ENCODE assay signal across 23 cellular contexts in the genomic region with DNA sequence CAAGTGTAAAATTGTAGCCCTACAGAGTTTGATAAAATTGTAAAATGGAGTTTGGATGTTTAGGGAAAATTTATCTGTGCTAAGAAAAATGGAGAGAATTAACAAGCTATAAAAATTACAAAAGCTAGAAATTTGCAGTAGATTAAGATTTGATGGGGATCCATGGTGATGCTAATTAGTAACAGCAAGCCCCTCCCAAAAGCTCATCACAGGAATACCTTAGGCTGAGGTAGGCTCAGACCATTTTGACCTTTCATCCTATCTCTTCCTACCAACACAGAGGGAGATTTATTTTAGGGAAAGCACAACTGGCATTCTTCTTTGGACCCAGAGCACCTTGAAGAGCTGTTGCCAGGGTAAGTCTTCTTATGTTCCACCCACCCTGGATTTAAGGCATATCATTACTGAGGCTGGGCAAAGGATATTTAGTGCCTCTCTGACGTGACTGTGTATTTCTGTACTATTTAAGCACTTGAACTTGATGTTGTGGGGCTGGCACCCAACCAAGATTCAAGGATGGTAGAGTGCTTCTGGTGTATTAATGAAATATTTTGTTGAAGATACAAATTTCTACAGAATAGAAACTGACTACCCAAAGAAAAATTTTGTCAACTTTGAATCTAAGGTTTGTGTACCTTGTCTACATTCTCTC.
DNase-seq lines count a peak whose midpoint lies in the region; ATAC-seq and TF ChIP-seq lines count a peak whose summit lies in the region.
"Had no signal": no experiment of that assay in that cellular context is flagged by ENCODE, and none has a peak within 500 bp of the region (broad histone marks: within the 10 kb centered on the region; RNA-seq: fewer than 3 reads in every experiment).

No MANE protein-coding gene starts in this region.

- in situ Hi-C loops in G401 (cut with HindIII; ENCODE audit: low sequenced_read_pairs) = no loop called here

- H3K4me3 ChIP-seq in Karpas-422 (ENCODE audit: low read length) = no peak overlapping the region
- H3K4me3 ChIP-seq in lower lobe of right lung = no peak overlapping the region
- H3K4me3 ChIP-seq in mucosa of descending colon = no peak overlapping the region
- H3K4me3 ChIP-seq: dorsolateral prefrontal cortex, gastrocnemius medialis, GM23248, SJCRH30, upper lobe of right lung had no signal

- H3K9me3 ChIP-seq in H9 (ENCODE audit: control insufficient read depth, low read depth, low read length) (no peaks in the 10 kb centered on the region), Karpas-422 (ENCODE audit: low read length) (no peaks in the 10 kb centered on the region), lower lobe of right lung (no peaks in the 10 kb centered on the region), mucosa of descending colon (no peaks in the 10 kb centered on the region)
- H3K9me3 ChIP-seq: gastrocnemius medialis, SJCRH30, upper lobe of right lung had no signal

- H3K27ac ChIP-seq in H9 (ENCODE audit: insufficient read length, low read depth, low read length) (peak overlapping the region; percentile 74), Karpas-422 (ENCODE audit: low read length) (no peak overlapping the region), lower lobe of right lung (no peak overlapping the region)
- H3K27ac ChIP-seq: gastrocnemius medialis, GM23248, SJCRH30, upper lobe of right lung had no signal

- no peaks in the 10 kb centered on the region for H3K36me3 ChIP-seq in Karpas-422 (ENCODE audit: insufficient read depth, low read length)
- no peaks in the 10 kb centered on the region for H3K36me3 ChIP-seq in lower lobe of right lung
- no peaks in the 10 kb centered on the region for H3K36me3 ChIP-seq in mucosa of descending colon (ENCODE audit: low read depth)
- H3K36me3 ChIP-seq: gastrocnemius medialis, SJCRH30, upper lobe of right lung had no signal

- ATAC-seq in lower lobe of right lung (peak; percentile 49 to 67), GM19455 (IDR thresholded peaks at IDR 0.05; ENCODE audit: unreplicated experiment) (no peak), mucosa of descending colon (no peak)
- ATAC-seq: activated CD8-positive, alpha-beta T cell treated with anti-CD3 and anti-CD28 coated beads, Interleukin-2, amount 10 ng/mL, durations not matched to agents 7 days and 5 days; gastrocnemius medialis; stimulated activated naive B cell treated with anti-CD40 and anti-IgM and Interleukin-4, amounts not matched to agents 10 μg/mL and 1 μg/mL and 100 μg/mL, for 72 hours; upper lobe of right lung had no signal

- H3K4me3 Mint-ChIP-seq in H9 = peak overlapping the region; percentile 54 to 78
- H3K4me3 Mint-ChIP-seq: activated CD8-positive, alpha-beta T cell treated with anti-CD3 and anti-CD28 coated beads, Interleukin-2, amount 10 ng/mL, durations not matched to agents 7 days and 5 days; activated naive CD8-positive, alpha-beta T cell; stimulated activated naive B cell treated with anti-CD40 and anti-IgM and Interleukin-4, amounts not matched to agents 10 μg/mL and 1 μg/mL and 100 μg/mL, for 72 hours had no signal

- WGBS in H9 (ENCODE audit: extremely low coverage, insufficient read length, low lambda C conversion rate) = no CpG with 5 or more reads among the region's 1 CpG

- H2BK120ac ChIP-seq in H9 (ENCODE audit: low read depth, low read length, poor library complexity, severe bottlenecking) = no peak overlapping the region

- H3K4me2 ChIP-seq in H9 (ENCODE audit: insufficient read depth, insufficient read length, low read length) (peak overlapping the region; percentile 85), Karpas-422 (ENCODE audit: low read depth, low read length, poor library complexity, severe bottlenecking) (no peak overlapping the region)

- no peaks in the 10 kb centered on the region for H3K27me3 Mint-ChIP-seq in H9 (ENCODE audit: low read depth)
- H3K27me3 Mint-ChIP-seq: activated naive CD8-positive, alpha-beta T cell; stimulated activated naive B cell treated with anti-CD40 and anti-IgM and Interleukin-4, amounts not matched to agents 10 μg/mL and 1 μg/mL and 100 μg/mL, for 72 hours had no signal

- no peak overlapping the region for H3K4ac ChIP-seq in H9 (ENCODE audit: low read depth, low read length)

- peaks cover 3% of the 10 kb centered on the region; the same call in 1 of the 2 replicates for H3K79me2 ChIP-seq in H9 (ENCODE audit: insufficient read depth, low read length)
- H3K79me2 ChIP-seq in Karpas-422 (ENCODE audit: low read length) = no peaks in the 10 kb centered on the region

- no peak for TF ChIP-seq CTCF in H9 (conservative IDR thresholded peaks at IDR 0.05)
- TF ChIP-seq CTCF in lower lobe of right lung (IDR thresholded peaks at IDR 0.05) = no peak
- no peak for TF ChIP-seq CTCF in mucosa of descending colon (IDR thresholded peaks at IDR 0.05)

- no peak overlapping the region for H3K23ac ChIP-seq in H9 (ENCODE audit: insufficient read length, low read depth, low read length)

- H3K27me3 ChIP-seq in H9 (ENCODE audit: insufficient read depth, low read length) (no peaks in the 10 kb centered on the region), Karpas-422 (ENCODE audit: low read length) (no peaks in the 10 kb centered on the region), lower lobe of right lung (ENCODE audit: low read depth) (no peaks in the 10 kb centered on the region)
- H3K27me3 ChIP-seq: dorsolateral prefrontal cortex, gastrocnemius medialis, SJCRH30, upper lobe of right lung had no signal

- DNase-seq in H9 = no peak
- DNase-seq in Karpas-422 = no peak
- DNase-seq in iPS DF 19.7 (ENCODE audit: low read depth, low spot score) = peak; percentile 42
- no peak for DNase-seq in lower lobe of right lung
- DNase-seq in G401 (ENCODE audit: low spot score) = no peak
- no peak for DNase-seq in mucosa of descending colon
- DNase-seq: activated CD8-positive, alpha-beta T cell treated with anti-CD3 and anti-CD28 coated beads, Interleukin-2, amount 10 ng/mL, durations not matched to agents 7 days and 5 days; C1 segment of cervical spinal cord; COR-L47; dorsolateral prefrontal cortex; gastrocnemius medialis; GDM1; GM23248; NCI-H1436 treated with DMSO at 0.1 percent for 48 hours; NCI-H2081 treated with DMSO at 0.1 percent for 48 hours; SJCRH30; stimulated activated CD4-positive, alpha-beta T cell treated with anti-CD3 and anti-CD28 coated beads, Interleukin-15, amount 100 ng/mL, for 24 hours; stimulated activated CD4-positive, alpha-beta T cell treated with anti-CD3 and anti-CD28 coated beads, Interleukin-4, amount 100 ng/mL, for 4 hours; stimulated activated naive B cell treated with anti-CD40 and anti-IgM and Interleukin-4, amounts not matched to agents 10 μg/mL and 1 μg/mL and 100 μg/mL, for 72 hours; SW 1271; upper lobe of right lung had no signal

- no peak overlapping the region for H2BK20ac ChIP-seq in H9 (ENCODE audit: low read depth, low read length, poor library complexity, severe bottlenecking)

- H2BK5ac ChIP-seq in H9 (ENCODE audit: insufficient read length, low read length) = no peak overlapping the region

- H3K27ac Mint-ChIP-seq in H9 = peak overlapping the region; percentile 74 to 95 (median 94)
- H3K27ac Mint-ChIP-seq: activated CD8-positive, alpha-beta T cell treated with anti-CD3 and anti-CD28 coated beads, Interleukin-2, amount 10 ng/mL, durations not matched to agents 7 days and 5 days; activated naive CD8-positive, alpha-beta T cell; stimulated activated naive B cell treated with anti-CD40 and anti-IgM and Interleukin-4, amounts not matched to agents 10 μg/mL and 1 μg/mL and 100 μg/mL, for 72 hours had no signal

- H3K23me2 ChIP-seq in H9 (ENCODE audit: insufficient read length, low read depth, low read length, poor library complexity, severe bottlenecking) = peaks cover 3% of the 10 kb centered on the region

- no peaks in the 10 kb centered on the region for H3K9me2 ChIP-seq in Karpas-422 (replicated peaks; ENCODE audit: insufficient read depth, low read length)

- H3K9me3 Mint-ChIP-seq in H9 = no peaks in the 10 kb centered on the region; a peak in 1 of 5 replicates

- H3K4me1 Mint-ChIP-seq in H9 = peaks cover 17 to 19% of the 10 kb centered on the region in 2 experiments

- no peak overlapping the region for H3K14ac ChIP-seq in H9 (ENCODE audit: insufficient read depth, low read length)

- H3K4me1 ChIP-seq in H9 (ENCODE audit: insufficient read depth, low read length) (no peaks in the 10 kb centered on the region; the same call in 1 of the 2 replicates), Karpas-422 (ENCODE audit: low read length) (peaks cover 6% of the 10 kb centered on the region; the same call in 1 of the 2 replicates), lower lobe of right lung (peaks cover 8% of the 10 kb centered on the region), mucosa of descending colon (ENCODE audit: low read depth) (no peaks in the 10 kb centered on the region)
- H3K4me1 ChIP-seq: gastrocnemius medialis, SJCRH30, upper lobe of right lung had no signal

- H2AFZ ChIP-seq in H9 (ENCODE audit: low read length) (peak overlapping the region; percentile 88), Karpas-422 (ENCODE audit: low read length) (peak overlapping the region; percentile 16; the same call in 1 of the 2 replicates)
- H2AFZ ChIP-seq: GM23248 had no signal

- no peaks in the 10 kb centered on the region; a peak in 1 of 7 replicates for H3K36me3 Mint-ChIP-seq in H9 (ENCODE audit: insufficient read depth in 1 of 3, low read depth in 3 of 3)
- H3K36me3 Mint-ChIP-seq: activated naive CD8-positive, alpha-beta T cell; stimulated activated naive B cell treated with anti-CD40 and anti-IgM and Interleukin-4, amounts not matched to agents 10 μg/mL and 1 μg/mL and 100 μg/mL, for 72 hours had no signal

- H4K8ac ChIP-seq in H9 (replicated peaks; ENCODE audit: insufficient read length, low read depth, low read length) = no peak overlapping the region

- intact Hi-C loops in lower lobe of right lung (cut with DNase I) = no loop called here
- intact Hi-C loops in mucosa of descending colon (cut with DNase I, micrococcal nuclease) = no loop called here

- H2BK15ac ChIP-seq in H9 (ENCODE audit: low read depth, low read length) = no peak overlapping the region

- H2AK5ac ChIP-seq in H9 (ENCODE audit: insufficient read length, low read length) = no peak overlapping the region

- H2BK12ac ChIP-seq in H9 (ENCODE audit: insufficient read length, low read depth, low read length) = no peak overlapping the region

- H3K9ac ChIP-seq in H9 (ENCODE audit: extremely low read depth, insufficient read length, low read length) (peak overlapping the region; percentile 45), Karpas-422 (ENCODE audit: low read length) (no peak overlapping the region)
- H3K9ac ChIP-seq: GM23248 had no signal

- H3T11ph ChIP-seq in H9 (ENCODE audit: low read length) = no peak overlapping the region

- no peaks in the 10 kb centered on the region for H3K79me1 ChIP-seq in H9 (ENCODE audit: insufficient read depth, low read depth, low read length, poor library complexity, severe bottlenecking)

- no peak overlapping the region for H3K18ac ChIP-seq in H9 (ENCODE audit: insufficient read length, low read depth, low read length)

- H4K20me1 ChIP-seq in H9 (ENCODE audit: control insufficient read depth, insufficient read depth, insufficient read length) (no peaks in the 10 kb centered on the region), Karpas-422 (ENCODE audit: insufficient read depth, low read depth, low read length) (no peaks in the 10 kb centered on the region)

- no peak overlapping the region for H3K56ac ChIP-seq in H9 (ENCODE audit: insufficient read length, low read depth, low read length)

- H4K91ac ChIP-seq in H9 (ENCODE audit: insufficient read length, low read depth, low read length) = no peak overlapping the region

- H4K5ac ChIP-seq in H9 (ENCODE audit: insufficient read length, low read depth, low read length) = no peak overlapping the region

Comparison
In these comparisons a context has a peak if more than half of its experiments do, and no peak if none do; other contexts are left out.
1. ATAC-seq: peak in lower lobe of right lung (2 of 2); none in GM19455 (single experiment) and mucosa of descending colon (single experiment).